In genomic region chr2:226060228-226060627, GRCh38 we compare ENCODE assay signal across 19 cellular contexts.
DNase-seq lines count a peak whose midpoint lies in the region; ATAC-seq and TF ChIP-seq lines count a peak whose summit lies in the region.
"Had no signal": no experiment of that assay in that cellular context is flagged by ENCODE, and none has a peak within 500 bp of the region (broad histone marks: within the 10 kb centered on the region; RNA-seq: fewer than 3 reads in every experiment).

No MANE protein-coding gene starts in this region.

- in situ Hi-C loops in mammary epithelial cell (cut with MboI; ENCODE audit: low sequenced_read_pairs in 2 of 2) = no loop called here

- intact Hi-C loops in mammary epithelial cell (cut with micrococcal nuclease) = loop anchor here (5.0 kb wide), 2 partner anchors 57 to 737 kb away; partner anchors contain the start of gene IRS1
- intact Hi-C loops in MCF 10A (cut with micrococcal nuclease) = no loop called here

- no TSS peak for BruUV-seq in mammary epithelial cell (replicated peaks; lab: Mats Ljungman, UMichigan)
- BruUV-seq in MCF 10A (replicated peaks; lab: Mats Ljungman, UMichigan) = no TSS peak

- no peak for DNase-seq in mammary epithelial cell
- no peak for DNase-seq in MCF 10A (ENCODE audit: unreplicated experiment)
- peak; percentile 23 for DNase-seq in NOMO-1 treated with dmso at 0.1 percent for 144 hours (lab: John Stamatoyannopoulos, UW; ENCODE audit: unreplicated experiment)
- peak; percentile 12 for DNase-seq in choroid plexus epithelial cell (ENCODE audit: low read depth)
- no peak for DNase-seq in glutamatergic neuron
- DNase-seq in activated T-cell treated with anti-CD3 and anti-CD28 coated beads, Interleukin-2, amount 50 U/mL, for 48 hours = no peak
- no peak for DNase-seq in stimulated activated naive CD8-positive, alpha-beta T cell treated with anti-CD3 and anti-CD28 coated beads, Interleukin-15, amount 100 ng/mL, for 72 hours
- DNase-seq: CD8-positive, alpha-beta memory T cell; DMS 273 treated with DMSO at 0.1 percent for 48 hours; GF-D8; GM23248; KG1; NCI-H1105 treated with DMSO at 0.1 percent for 48 hours; NCI-H187 treated with DMSO at 0.1 percent for 48 hours; NCI-H2171 treated with DMSO at 0.1 percent for 48 hours; NCI-H446 treated with DMSO at 0.1 percent for 48 hours; Peyer's patch; Right ventricle myocardium superior had no signal

- H3K36me3 ChIP-seq in mammary epithelial cell (ENCODE audit: insufficient read depth, low read length) = no peaks in the 10 kb centered on the region
- H3K36me3 ChIP-seq: Peyer's patch had no signal

- H4K20me1 ChIP-seq in mammary epithelial cell (ENCODE audit: insufficient read depth, low read length) = no peaks in the 10 kb centered on the region

- H3K27me3 Mint-ChIP-seq in MCF 10A (ENCODE audit: insufficient read depth, unreplicated experiment) (no peaks in the 10 kb centered on the region), glutamatergic neuron (ENCODE audit: unreplicated experiment) (no peaks in the 10 kb centered on the region)
- peaks cover 24% of the 10 kb centered on the region for H3K27me3 Mint-ChIP-seq in stimulated activated naive CD8-positive, alpha-beta T cell treated with anti-CD3 and anti-CD28 coated beads, Interleukin-15, amount 100 ng/mL, for 72 hours
- H3K27me3 Mint-ChIP-seq: CD8-positive, alpha-beta memory T cell had no signal

- H3K4me1 Mint-ChIP-seq in MCF 10A (ENCODE audit: insufficient read depth, unreplicated experiment) = peaks cover 27% of the 10 kb centered on the region
- no peaks in the 10 kb centered on the region for H3K4me1 Mint-ChIP-seq in glutamatergic neuron (ENCODE audit: low read depth, unreplicated experiment)
- H3K4me1 Mint-ChIP-seq in stimulated activated naive CD8-positive, alpha-beta T cell treated with anti-CD3 and anti-CD28 coated beads, Interleukin-15, amount 100 ng/mL, for 72 hours = no peaks in the 10 kb centered on the region
- H3K4me1 Mint-ChIP-seq: CD8-positive, alpha-beta memory T cell had no signal

- dilution Hi-C loops in mammary epithelial cell (cut with HindIII; ENCODE audit: low sequenced_read_pairs) = no loop called here

- no peak overlapping the region for H3K9ac ChIP-seq in mammary epithelial cell (ENCODE audit: insufficient read depth, low read length)
- H3K9ac ChIP-seq: GM23248 had no signal

- no peaks in the 10 kb centered on the region for H3K27me3 ChIP-seq in mammary epithelial cell (ENCODE audit: insufficient read depth, low read length)
- H3K27me3 ChIP-seq: Peyer's patch had no signal

- H3K9me3 ChIP-seq in mammary epithelial cell (replicated peaks; ENCODE audit: insufficient read depth, low read length) = no peaks in the 10 kb centered on the region
- H3K9me3 ChIP-seq: Peyer's patch had no signal

- H3K27ac ChIP-seq in mammary epithelial cell (ENCODE audit: insufficient read depth, low read depth, low read length) = no peak overlapping the region
- H3K27ac ChIP-seq: GM23248, Peyer's patch had no signal

- peak overlapping the region; percentile 58 for H2AFZ ChIP-seq in mammary epithelial cell (ENCODE audit: low read depth, low read length)
- H2AFZ ChIP-seq: GM23248 had no signal

- no peak overlapping the region for H3K4me3 ChIP-seq in mammary epithelial cell (replicated peaks in 1 of 3; ENCODE audit: insufficient read depth in 1 of 3, low read depth in 2 of 3, low read length in 3 of 3)
- no peak overlapping the region for H3K4me3 ChIP-seq in choroid plexus epithelial cell (ENCODE audit: low read depth, low read length)
- H3K4me3 ChIP-seq: GM23248, Peyer's patch had no signal

- H3K9me3 Mint-ChIP-seq in MCF 10A (ENCODE audit: unreplicated experiment) = no peaks in the 10 kb centered on the region
- no peaks in the 10 kb centered on the region for H3K9me3 Mint-ChIP-seq in glutamatergic neuron (ENCODE audit: unreplicated experiment)
- H3K9me3 Mint-ChIP-seq in stimulated activated naive CD8-positive, alpha-beta T cell treated with anti-CD3 and anti-CD28 coated beads, Interleukin-15, amount 100 ng/mL, for 72 hours = no peaks in the 10 kb centered on the region
- H3K9me3 Mint-ChIP-seq: CD8-positive, alpha-beta memory T cell had no signal

- POLR2A ChIA-PET in MCF 10A (lab: Yijun Ruan, JAX) = interaction anchor here (0.6 to 1.5 kb wide), 6 partner anchors 9 to 386 kb away, joined by 3 to 9 read pairs (median 4); no protein-coding TSS in a partner anchor

- no peak for TF ChIP-seq CTCF in mammary epithelial cell (conservative IDR thresholded peaks at IDR 0.05 in 1 of 2, IDR thresholded peaks at IDR 0.05 in 1 of 2; ENCODE audit: extremely low read depth in 1 of 2, insufficient read depth in 1 of 2, low read depth in 1 of 2, low read length in 2 of 2)
- no peak for TF ChIP-seq CTCF in MCF 10A (IDR thresholded peaks at IDR 0.05; ENCODE audit: unreplicated experiment)
- no peak for TF ChIP-seq CTCF in choroid plexus epithelial cell (conservative IDR thresholded peaks at IDR 0.05; ENCODE audit: low read depth, low read length)
- TF ChIP-seq CTCF in glutamatergic neuron (IDR thresholded peaks at IDR 0.05; ENCODE audit: partially characterized antibody, unreplicated experiment) = no peak

- no peaks in the 10 kb centered on the region for H3K79me2 ChIP-seq in mammary epithelial cell (ENCODE audit: insufficient read depth, low read length)

- H3K27ac Mint-ChIP-seq in MCF 10A (ENCODE audit: low read depth, unreplicated experiment) = no peak overlapping the region
- H3K27ac Mint-ChIP-seq in glutamatergic neuron (ENCODE audit: unreplicated experiment) = no peak overlapping the region
- H3K27ac Mint-ChIP-seq in stimulated activated naive CD8-positive, alpha-beta T cell treated with anti-CD3 and anti-CD28 coated beads, Interleukin-15, amount 100 ng/mL, for 72 hours = no peak overlapping the region
- H3K27ac Mint-ChIP-seq: CD8-positive, alpha-beta memory T cell had no signal

- CTCF ChIA-PET in mammary epithelial cell (lab: Charles Lee; ENCODE audit: low non-redundant PET) = interaction anchor here (0.6 kb wide), 1 partner anchor 742 kb away, joined by 13 read pairs; no protein-coding TSS in a partner anchor
- CTCF ChIA-PET in MCF 10A (lab: Yijun Ruan, JAX) = interaction anchor here (0.6 to 0.7 kb wide), 3 partner anchors 171 to 504 kb away, joined by 3 read pairs; no protein-coding TSS in a partner anchor

- H3K36me3 Mint-ChIP-seq in MCF 10A (ENCODE audit: insufficient read depth, unreplicated experiment) = no peaks in the 10 kb centered on the region
- H3K36me3 Mint-ChIP-seq in glutamatergic neuron (ENCODE audit: unreplicated experiment) = no peaks in the 10 kb centered on the region
- H3K36me3 Mint-ChIP-seq: CD8-positive, alpha-beta memory T cell had no signal

- no peak overlapping the region for H3K4me3 Mint-ChIP-seq in MCF 10A (ENCODE audit: unreplicated experiment)
- no peak overlapping the region for H3K4me3 Mint-ChIP-seq in glutamatergic neuron (ENCODE audit: unreplicated experiment)
- no peak overlapping the region for H3K4me3 Mint-ChIP-seq in stimulated activated naive CD8-positive, alpha-beta T cell treated with anti-CD3 and anti-CD28 coated beads, Interleukin-15, amount 100 ng/mL, for 72 hours
- H3K4me3 Mint-ChIP-seq: CD8-positive, alpha-beta memory T cell had no signal

- H3K4me1 ChIP-seq in mammary epithelial cell (ENCODE audit: insufficient read depth, low read length) = peaks cover 32% of the 10 kb centered on the region
- H3K4me1 ChIP-seq: Peyer's patch had no signal

- no peak overlapping the region for H3K4me2 ChIP-seq in mammary epithelial cell (ENCODE audit: insufficient read depth, low read depth, low read length)

- ATAC-seq in HG03521 (IDR thresholded peaks at IDR 0.05; ENCODE audit: unreplicated experiment) = no peak
- no peak for ATAC-seq in stimulated activated naive CD8-positive, alpha-beta T cell treated with anti-CD3 and anti-CD28 coated beads, Interleukin-15, amount 100 ng/mL, for 72 hours

Comparison
In these comparisons a context has a peak if more than half of its experiments do, and no peak if none do; other contexts are left out.
1. DNase-seq: peak in NOMO-1 treated with dmso at 0.1 percent for 144 hours (single experiment) and choroid plexus epithelial cell (single experiment); none in mammary epithelial cell (single experiment), MCF 10A (single experiment), glutamatergic neuron (single experiment), activated T-cell treated with anti-CD3 and anti-CD28 coated beads, Interleukin-2, amount 50 U/mL, for 48 hours (0 of 2) and stimulated activated naive CD8-positive, alpha-beta T cell treated with anti-CD3 and anti-CD28 coated beads, Interleukin-15, amount 100 ng/mL, for 72 hours (0 of 2).